Comparison of ENCODE assay signal across 17 cellular contexts in the genomic region with DNA sequence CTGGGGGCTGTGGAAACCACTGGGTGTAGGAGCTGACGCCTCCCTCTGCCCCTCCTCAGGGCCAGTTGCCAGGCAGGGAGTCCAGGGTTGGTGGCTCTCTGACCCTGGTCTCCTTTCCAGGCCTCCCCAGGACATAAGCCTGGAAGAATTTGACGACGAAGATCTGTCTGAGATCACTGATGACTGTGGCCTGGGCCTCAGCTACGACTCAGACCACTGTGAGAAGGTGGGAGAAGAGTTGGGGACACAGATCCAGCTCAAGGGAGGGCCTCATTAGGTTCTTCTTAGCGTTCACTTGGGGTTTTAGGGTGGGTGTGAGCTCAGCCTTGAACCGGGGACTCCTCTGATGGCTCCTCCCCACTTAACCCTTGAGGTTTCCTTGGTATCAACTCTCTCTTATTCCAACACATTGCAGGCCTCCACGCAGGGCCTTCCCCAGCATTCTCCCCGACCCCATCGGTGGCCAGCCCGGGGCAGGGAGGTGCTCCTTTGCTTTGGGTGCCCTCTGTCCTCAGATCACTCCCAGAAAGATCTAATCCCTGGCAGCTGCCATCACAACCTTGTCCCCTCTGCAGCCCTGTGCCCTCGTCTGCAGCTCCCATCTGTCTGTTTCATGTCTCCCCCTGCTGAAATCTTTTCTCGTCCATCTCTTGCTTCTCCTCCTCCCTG. TPM values are rescaled to one million over a fixed set of nuclear protein-coding genes. Genes with fewer than 3 reads are reported as not detected.
DNase-seq lines count a peak whose midpoint lies in the region; ATAC-seq and TF ChIP-seq lines count a peak whose summit lies in the region.
"Had no signal": no experiment of that assay in that cellular context is flagged by ENCODE, and none has a peak within 500 bp of the region (broad histone marks: within the 10 kb centered on the region; RNA-seq: fewer than 3 reads in every experiment).

No MANE protein-coding gene starts in this region.

- H3K27ac ChIP-seq in HEK293 (ENCODE audit: extremely low read depth, low read depth, low read length) (no peak overlapping the region), suprapubic skin (no peak overlapping the region)
- H3K27ac ChIP-seq: lower lobe of right lung, SK-N-MC, thyroid gland had no signal

- CTCF ChIA-PET in HEK293 (lab: Yijun Ruan, JAX), result interaction anchor here (0.8 to 1.2 kb wide), 5 partner anchors 11 to 130 kb away, joined by 3 to 7 read pairs (median 4); partner anchors contain the start of genes SCO2 and SYCE3

- H3K4me3 ChIP-seq in HEK293 (ENCODE audit: low read depth, low read length) (no peak overlapping the region), neuron (ENCODE audit: low read length) (peak overlapping the region; percentile 65), suprapubic skin (no peak overlapping the region)
- H3K4me3 ChIP-seq: SK-N-MC had no signal

- no peak for TF ChIP-seq CTCF in HEK293 (tag by site-specific recombination; IDR thresholded peaks at IDR 0.05)
- TF ChIP-seq CTCF in suprapubic skin (IDR thresholded peaks at IDR 0.05), result no peak

- WGBS in suprapubic skin, result 57% methylated on average over 12 of the region's 12 CpGs

- TF ChIP-seq POLR2A in suprapubic skin (IDR thresholded peaks at IDR 0.05), result no peak

- no peaks in the 10 kb centered on the region for H3K4me1 Mint-ChIP-seq in T-helper 2 cell treated with Interferon-gamma antibody and Interleukin-4, amounts not matched to agents 5 μg/mL and 100 μg/mL, for 36 hours (ENCODE audit: low read depth)
- H3K4me1 Mint-ChIP-seq in activated naive CD8-positive, alpha-beta T cell treated with anti-CD3 and anti-CD28 coated beads, Interleukin-2, amount 50 U/mL, for 24 hours, result peaks cover 3% of the 10 kb centered on the region

- H3K9me3 ChIP-seq in HEK293 (ENCODE audit: control insufficient read depth, insufficient read depth, low read depth, low read length), result no peaks in the 10 kb centered on the region
- H3K9me3 ChIP-seq in neuron (ENCODE audit: low read length), result no peaks in the 10 kb centered on the region
- no peaks in the 10 kb centered on the region for H3K9me3 ChIP-seq in suprapubic skin
- H3K9me3 ChIP-seq: lower lobe of right lung, thyroid gland had no signal

- no peak for ATAC-seq in activated naive CD8-positive, alpha-beta T cell treated with anti-CD3 and anti-CD28 coated beads, Interleukin-2, amount 50 U/mL, for 24 hours
- ATAC-seq in HG03045 (IDR thresholded peaks at IDR 0.05; ENCODE audit: unreplicated experiment), result no peak
- ATAC-seq: right cardiac atrium had no signal

- H3K36me3 ChIP-seq in HEK293 (ENCODE audit: control insufficient read depth in 2 of 2, insufficient read depth in 1 of 2, low read length in 2 of 2) (peaks cover 0 to 51% of the 10 kb centered on the region in 2 experiments; a peak in 1 of 3 replicates), neuron (ENCODE audit: insufficient read depth, low read length) (peaks cover 33% of the 10 kb centered on the region), suprapubic skin (no peaks in the 10 kb centered on the region)
- H3K36me3 ChIP-seq: lower lobe of right lung, thyroid gland had no signal

- POLR2A ChIA-PET in HEK293 (lab: Yijun Ruan, JAX), result interaction anchor here (1.5 kb wide), 1 partner anchor 11 kb away, joined by 6 read pairs; no protein-coding TSS in a partner anchor

- H3K27me3 Mint-ChIP-seq in T-helper 2 cell treated with Interferon-gamma antibody and Interleukin-4, amounts not matched to agents 5 μg/mL and 100 μg/mL, for 36 hours (ENCODE audit: low read depth), result peaks cover 42% of the 10 kb centered on the region
- peaks cover 48% of the 10 kb centered on the region for H3K27me3 Mint-ChIP-seq in activated naive CD8-positive, alpha-beta T cell treated with anti-CD3 and anti-CD28 coated beads, Interleukin-2, amount 50 U/mL, for 24 hours

- DNase-seq in T-helper 2 cell treated with Interferon-gamma antibody and Interleukin-4, amounts not matched to agents 5 μg/mL and 100 μg/mL, for 36 hours (ENCODE audit: low spot score), result no peak
- DNase-seq in T-helper 2 cell (no peak), suprapubic skin (ENCODE audit: low spot score in 2 of 2) (no peak), NCI-H524 treated with DMSO at 0.1 percent for 48 hours (lab: John Stamatoyannopoulos, UW) (no peak)
- DNase-seq in activated naive CD8-positive, alpha-beta T cell treated with anti-CD3 and anti-CD28 coated beads, Interleukin-2, amount 50 U/mL, for 24 hours, result no peak
- DNase-seq: ACHN; activated CD8-positive, alpha-beta memory T cell treated with anti-CD3 and anti-CD28 coated beads for 24 hours; DND-41; erythroblast; lower lobe of right lung; NCI-H774; thyroid gland had no signal

- H3K27ac Mint-ChIP-seq in T-helper 2 cell treated with Interferon-gamma antibody and Interleukin-4, amounts not matched to agents 5 μg/mL and 100 μg/mL, for 36 hours, result no peak overlapping the region
- H3K27ac Mint-ChIP-seq in activated naive CD8-positive, alpha-beta T cell treated with anti-CD3 and anti-CD28 coated beads, Interleukin-2, amount 50 U/mL, for 24 hours, result no peak overlapping the region

- H3K4me3 Mint-ChIP-seq in T-helper 2 cell treated with Interferon-gamma antibody and Interleukin-4, amounts not matched to agents 5 μg/mL and 100 μg/mL, for 36 hours, result peak overlapping the region; percentile 37
- H3K4me3 Mint-ChIP-seq in activated naive CD8-positive, alpha-beta T cell treated with anti-CD3 and anti-CD28 coated beads, Interleukin-2, amount 50 U/mL, for 24 hours, result peak overlapping the region; percentile 70

- H3K9me3 Mint-ChIP-seq in T-helper 2 cell treated with Interferon-gamma antibody and Interleukin-4, amounts not matched to agents 5 μg/mL and 100 μg/mL, for 36 hours, result no peaks in the 10 kb centered on the region
- H3K9me3 Mint-ChIP-seq in activated naive CD8-positive, alpha-beta T cell treated with anti-CD3 and anti-CD28 coated beads, Interleukin-2, amount 50 U/mL, for 24 hours, result no peaks in the 10 kb centered on the region

- H3K27me3 ChIP-seq in neuron (ENCODE audit: insufficient read depth, low read length) (no peaks in the 10 kb centered on the region), suprapubic skin (peaks cover 82% of the 10 kb centered on the region)

- H3K4me1 ChIP-seq in HEK293 (ENCODE audit: control insufficient read depth, insufficient read depth, low read length), result 0 out of 2 replicates have a peak, but pooled peaks cover 3% of the 10 kb centered on the region
- peaks cover 15% of the 10 kb centered on the region for H3K4me1 ChIP-seq in neuron (ENCODE audit: insufficient read depth, low read length)
- peaks cover 19% of the 10 kb centered on the region for H3K4me1 ChIP-seq in suprapubic skin
- H3K4me1 ChIP-seq: lower lobe of right lung had no signal

- TF ChIP-seq EP300 in suprapubic skin (IDR thresholded peaks at IDR 0.05), result no peak

- no peaks in the 10 kb centered on the region for H3K36me3 Mint-ChIP-seq in T-helper 2 cell treated with Interferon-gamma antibody and Interleukin-4, amounts not matched to agents 5 μg/mL and 100 μg/mL, for 36 hours (ENCODE audit: low read depth)
- peaks cover 3% of the 10 kb centered on the region for H3K36me3 Mint-ChIP-seq in activated naive CD8-positive, alpha-beta T cell treated with anti-CD3 and anti-CD28 coated beads, Interleukin-2, amount 50 U/mL, for 24 hours (ENCODE audit: low read depth)

- H2AFZ ChIP-seq in neuron (ENCODE audit: low read depth, low read length), result no peak overlapping the region

TF ChIP-seq in HEK293, 187 proteins besides CTCF, POLR2A, EP300 and RAD21 (continues in another document):
- TF ChIP-seq ZBTB17 (tag by site-specific recombination; IDR thresholded peaks at IDR 0.05) (0 out of 2 replicates have a peak, but pooled peaks have one; percentile 16), ZNF426 (tag by site-specific recombination; IDR thresholded peaks at IDR 0.05) (no peak), ZNF561 (tag by site-specific recombination; IDR thresholded peaks at IDR 0.05; ENCODE audit: borderline replicate concordance) (no peak), ZNF785 (tag by site-specific recombination; IDR thresholded peaks at IDR 0.05) (no peak), ZFP3 (tag by site-specific recombination; IDR thresholded peaks at IDR 0.05; ENCODE audit: low read depth) (no peak), FEZF1 (tag by site-specific recombination; IDR thresholded peaks at IDR 0.05) (no peak), ZNF529 (tag by site-specific recombination; IDR thresholded peaks at IDR 0.05; ENCODE audit: insufficient replicate concordance) (no peak), ZNF341 (tag by site-specific recombination; IDR thresholded peaks at IDR 0.05; ENCODE audit: low read depth) (peak; percentile 8; the same call in 1 of the 2 replicates), YY1 (tag by site-specific recombination; IDR thresholded peaks at IDR 0.05) (no peak), ZNF311 (tag by site-specific recombination; IDR thresholded peaks at IDR 0.05; ENCODE audit: borderline replicate concordance) (no peak), ZIC2 (tag by site-specific recombination; IDR thresholded peaks at IDR 0.05) (0 out of 2 replicates have a peak, but pooled peaks have one; percentile 3), SETDB1 (IDR thresholded peaks at IDR 0.05; ENCODE audit: insufficient read length, low read length) (no peak), ZBTB21 (tag by site-specific recombination; IDR thresholded peaks at IDR 0.05) (no peak), ZNF155 (tag by site-specific recombination; IDR thresholded peaks at IDR 0.05) (no peak), SP2 (tag by site-specific recombination; IDR thresholded peaks at IDR 0.05) (peak; percentile 10; the same call in 1 of the 2 replicates)
- TF ChIP-seq, protein P1, sequence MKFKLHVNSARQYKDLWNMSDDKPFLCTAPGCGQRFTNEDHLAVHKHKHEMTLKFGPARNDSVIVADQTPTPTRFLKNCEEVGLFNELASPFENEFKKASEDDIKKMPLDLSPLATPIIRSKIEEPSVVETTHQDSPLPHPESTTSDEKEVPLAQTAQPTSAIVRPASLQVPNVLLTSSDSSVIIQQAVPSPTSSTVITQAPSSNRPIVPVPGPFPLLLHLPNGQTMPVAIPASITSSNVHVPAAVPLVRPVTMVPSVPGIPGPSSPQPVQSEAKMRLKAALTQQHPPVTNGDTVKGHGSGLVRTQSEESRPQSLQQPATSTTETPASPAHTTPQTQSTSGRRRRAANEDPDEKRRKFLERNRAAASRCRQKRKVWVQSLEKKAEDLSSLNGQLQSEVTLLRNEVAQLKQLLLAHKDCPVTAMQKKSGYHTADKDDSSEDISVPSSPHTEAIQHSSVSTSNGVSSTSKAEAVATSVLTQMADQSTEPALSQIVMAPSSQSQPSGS (tag by site-specific recombination; IDR thresholded peaks at IDR 0.05; ENCODE audit: low read depth), result no peak

RNA-seq across cellular contexts. Expression of gene MAPK8IP2, which starts 1.2 kb away (rescaled TPM):
- 1 to 10 TPM; 2.6 to 4.4 (median 3.7) TPM for total RNA-seq in suprapubic skin

RNA-seq across cellular contexts. Expression of gene CHKB, which starts 19.2 kb away (rescaled TPM):
- 10 to 100 TPM; 43.0 to 86.5 (median 73.0) TPM for total RNA-seq in suprapubic skin

RNA-seq across cellular contexts. Expression of gene CPT1B, which starts 23.6 kb away (rescaled TPM):
- total RNA-seq in suprapubic skin, result 10 to 100 TPM; 12.7 to 46.6 (median 19.2) TPM

RNA-seq across cellular contexts. Expression of gene ARSA, which starts 26.1 kb away (rescaled TPM):
- 10 to 100 TPM; 37.0 to 51.3 (median 42.2) TPM for total RNA-seq in suprapubic skin

RNA-seq across cellular contexts. Expression of gene SYCE3, which starts 39.1 kb away (rescaled TPM):
- not detected for total RNA-seq in suprapubic skin
- total RNA-seq: lower lobe of right lung, right cardiac atrium had no signal
